Comparison of ENCODE assay signal across 8 cellular contexts in genomic region chr12:29066061-29066588, GRCh38.
DNase-seq lines count a peak whose midpoint lies in the region; ATAC-seq and TF ChIP-seq lines count a peak whose summit lies in the region.

No MANE protein-coding gene starts in this region.

- H3K4me3 ChIP-seq in esophagus muscularis mucosa, result no peak overlapping the region

- peaks cover 0 to 3% (median 0%) of the 10 kb centered on the region in 4 donors for H3K9me3 ChIP-seq in esophagus muscularis mucosa

- TF ChIP-seq POLR2A in esophagus muscularis mucosa (IDR thresholded peaks at IDR 0.05; ENCODE audit: low read depth), result no peak

- H3K36me3 ChIP-seq in esophagus muscularis mucosa, result no peaks in the 10 kb centered on the region

- H3K27ac ChIP-seq in esophagus muscularis mucosa (replicated peaks in 1 of 4), result no peak overlapping the region

- H3K27me3 ChIP-seq in esophagus muscularis mucosa, result no peaks in the 10 kb centered on the region

- 63% methylated on average over 1 of the region's 1 CpG for WGBS in esophagus muscularis mucosa

- ATAC-seq in GM18499 (IDR thresholded peaks at IDR 0.05; ENCODE audit: insufficient read depth, unreplicated experiment) (peak; percentile 94), HG03135 (IDR thresholded peaks at IDR 0.05; ENCODE audit: unreplicated experiment) (peak; percentile 75), HG03095 (IDR thresholded peaks at IDR 0.05; ENCODE audit: unreplicated experiment) (no peak)

- in situ Hi-C loops in ACHN (cut with HindIII; ENCODE audit: low pct_ligation_motif_present, low pct_unique_long_range_greater_than_20kb, low sequenced_read_pairs), result no loop called here

- no peaks in the 10 kb centered on the region for H3K4me1 ChIP-seq in esophagus muscularis mucosa

- TF ChIP-seq EP300 in esophagus muscularis mucosa (IDR thresholded peaks at IDR 0.05), result no peak

- TF ChIP-seq CTCF in esophagus muscularis mucosa (IDR thresholded peaks at IDR 0.05), result no peak

- DNase-seq in anterior cingulate cortex (lab: John Stamatoyannopoulos, UW) (peak in 48 of 58 donors; percentile 10 to 96 (median 66)), lung microvascular endothelial cell (ENCODE audit: low read depth in 2 of 2) (peak; percentile 56 to 57), HK-2 (ENCODE audit: unreplicated experiment) (no peak), esophagus muscularis mucosa (ENCODE audit: extremely low spot score) (no peak), ACHN (no peak)

- intact Hi-C loops in esophagus muscularis mucosa (cut with DNase I), result no loop called here

Comparison
In these comparisons a context has a peak if more than half of its experiments do, and no peak if none do; other contexts are left out.
1. DNase-seq: peak in anterior cingulate cortex (48 of 58) and lung microvascular endothelial cell (2 of 2); none in HK-2 (single experiment), esophagus muscularis mucosa (single experiment) and ACHN (single experiment).